Comparison of ENCODE assay signal across 8 cellular contexts in genomic region chr9:89311346-89312153, GRCh38. TPM values are rescaled to one million over a fixed set of nuclear protein-coding genes. Genes with fewer than 3 reads are reported as not detected.
A peak's percentile ranks its signal among the peaks of the same experiment; 100 is the strongest.
DNase-seq lines count a peak whose midpoint lies in the region; ATAC-seq and TF ChIP-seq lines count a peak whose summit lies in the region.

No MANE protein-coding gene starts in this region.

- H3K36me3 ChIP-seq in PC-3 (ENCODE audit: low read depth, low read length), result peaks cover 30% of the 10 kb centered on the region; the same call in 1 of the 2 replicates
- peaks cover 11% of the 10 kb centered on the region for H3K36me3 ChIP-seq in ectodermal cell (ENCODE audit: control insufficient read depth, insufficient read depth, low read length)

- no peaks in the 10 kb centered on the region for H3F3A ChIP-seq in PC-3 (ENCODE audit: low read length, unreplicated experiment)

- DNase-seq in AG04449 (ENCODE audit: low read depth, low spot score), result no peak
- no peak for DNase-seq in PC-3
- DNase-seq in GM19238 (ENCODE audit: insufficient read length, low spot score), result no peak
- no peak for DNase-seq in putamen (ENCODE audit: low spot score)

- H3K79me2 ChIP-seq in PC-3 (ENCODE audit: low read length), result peaks cover 66% of the 10 kb centered on the region

- ATAC-seq in GM21515 (IDR thresholded peaks at IDR 0.05; ENCODE audit: unreplicated experiment), result peak; percentile 4
- 0 out of 2 replicates have a peak, but pooled peaks have one; percentile 2 for ATAC-seq in PC-3
- no peak for ATAC-seq in GM21526 (IDR thresholded peaks at IDR 0.05; ENCODE audit: low FRiP score, unreplicated experiment)

- H3K9me3 ChIP-seq in PC-3 (ENCODE audit: low read length), result no peaks in the 10 kb centered on the region
- H3K9me3 ChIP-seq in ectodermal cell (ENCODE audit: control insufficient read depth, low read length), result no peaks in the 10 kb centered on the region
- no peaks in the 10 kb centered on the region for H3K9me3 ChIP-seq in mononuclear cell (ENCODE audit: low read depth, low read length)

- BruUV-seq in PC-3 (replicated peaks; lab: Mats Ljungman, UMichigan), result TSS peak; percentile 54

- TF ChIP-seq CTCF in AG04449 (IDR thresholded peaks at IDR 0.05; ENCODE audit: insufficient read depth, low read length, missing control alignments) (no peak), PC-3 (conservative IDR thresholded peaks at IDR 0.05; ENCODE audit: low read depth, low read length) (no peak)

- H3K27me3 ChIP-seq in PC-3 (ENCODE audit: low read length) (no peaks in the 10 kb centered on the region), ectodermal cell (ENCODE audit: control insufficient read depth, insufficient read depth, low read length, poor library complexity, severe bottlenecking) (no peaks in the 10 kb centered on the region), mononuclear cell (ENCODE audit: insufficient read depth, low read length) (no peaks in the 10 kb centered on the region)

- POLR2A ChIA-PET in AG04449 (lab: Yijun Ruan, JAX) (interaction anchor here (1.4 kb wide), 1 partner anchor 157 kb away, joined by 4 read pairs; no protein-coding TSS in a partner anchor), PC-3 (lab: Charles Lee; ENCODE audit: unreplicated experiment) (interaction anchor here (0.7 kb wide), 1 partner anchor 158 kb away, joined by 3 read pairs; no protein-coding TSS in a partner anchor)

- CTCF ChIA-PET in AG04449 (lab: Yijun Ruan, JAX) (interaction anchor here (2.7 kb wide), 1 partner anchor 237 kb away, joined by 6 read pairs; no protein-coding TSS in a partner anchor), PC-3 (lab: Charles Lee) (no interaction called here)

- no peak overlapping the region for H2AFZ ChIP-seq in PC-3 (ENCODE audit: low read length)

- peak overlapping the region; percentile 72 for H3K4me3 ChIP-seq in AG04449 (ENCODE audit: low read depth, low read length)
- peak overlapping the region; percentile 85 for H3K4me3 ChIP-seq in PC-3 (ENCODE audit: low read length)
- peak overlapping the region; percentile 85 for H3K4me3 ChIP-seq in ectodermal cell (ENCODE audit: insufficient read depth, low read depth, low read length)
- H3K4me3 ChIP-seq in mononuclear cell (ENCODE audit: low read length), result peak overlapping the region; percentile 72

- no peaks in the 10 kb centered on the region for H3K9me2 ChIP-seq in PC-3 (replicated peaks; ENCODE audit: low read length)

- peak overlapping the region; percentile 84 for H3K9ac ChIP-seq in PC-3 (ENCODE audit: low read length)

- WGBS in ectodermal cell, 2 experiments, result 0% methylated on average over 51 of the region's 51 CpGs

- peaks cover 25% of the 10 kb centered on the region for H3K4me1 ChIP-seq in PC-3 (ENCODE audit: insufficient read depth, low read length)
- H3K4me1 ChIP-seq in ectodermal cell (ENCODE audit: control insufficient read depth, insufficient read depth, low read length), result peaks cover 16% of the 10 kb centered on the region
- H3K4me1 ChIP-seq in mononuclear cell (ENCODE audit: insufficient read depth, low read length), result peaks cover 35% of the 10 kb centered on the region

- peak overlapping the region; percentile 93 for H3K4me2 ChIP-seq in PC-3 (ENCODE audit: low read length)

- H4K20me1 ChIP-seq in PC-3 (ENCODE audit: low read length), result peaks cover 36% of the 10 kb centered on the region

- H3K27ac ChIP-seq in PC-3 (ENCODE audit: low read length), result peak overlapping the region; percentile 36
- peak overlapping the region; percentile 91 for H3K27ac ChIP-seq in ectodermal cell (ENCODE audit: insufficient read depth, low read depth, low read length, poor library complexity, severe bottlenecking)

- intact Hi-C loops in PC-3 (cut with micrococcal nuclease), result loop anchor here (2.0 to 10.0 kb wide), 2 partner anchors 137 to 777 kb away; partner anchors contain the start of gene NXNL2

RNA-seq across cellular contexts. Expression of gene CKS2, which starts 0.6 kb away (rescaled TPM):
- total RNA-seq in PC-3 (2014; rRNA removed), result 146 and 147 TPM in 2 replicates
- polyA plus RNA-seq in ectodermal cell (2013, experiment 1 of 4), result 347 TPM
- 291 TPM for polyA plus RNA-seq in ectodermal cell (2013, experiment 2 of 4)
- polyA plus RNA-seq in ectodermal cell (2013, experiment 3 of 4), result 372 TPM
- 354 TPM for polyA plus RNA-seq in ectodermal cell (2013, experiment 4 of 4)
- 6.1 TPM for total RNA-seq in mononuclear cell

RNA-seq across cellular contexts. Expression of gene SECISBP2, which starts 6.8 kb away (rescaled TPM):
- total RNA-seq in PC-3 (2014; rRNA removed), result 14.4 and 15.7 TPM in 2 replicates
- polyA plus RNA-seq in ectodermal cell (2013, experiment 1 of 4), result 61.5 TPM
- 65.2 TPM for polyA plus RNA-seq in ectodermal cell (2013, experiment 2 of 4)
- polyA plus RNA-seq in ectodermal cell (2013, experiment 3 of 4), result 48.6 TPM
- polyA plus RNA-seq in ectodermal cell (2013, experiment 4 of 4), result 55.0 TPM
- total RNA-seq in mononuclear cell, result 96.6 TPM

Comparison
In these comparisons a context has a peak if more than half of its experiments do, and no peak if none do; other contexts are left out.
1. RNA of gene CKS2, which starts 0.6 kb away (total RNA-seq): 146 to 147 TPM in PC-3; 6.1 TPM in mononuclear cell (single experiment); every median in the first group is over 10 times any median in the second.
2. Peak in every context shown above with its lines, with median percentiles within 50 percentile points of each other: H3K4me3 ChIP-seq.